In the genomic region with DNA sequence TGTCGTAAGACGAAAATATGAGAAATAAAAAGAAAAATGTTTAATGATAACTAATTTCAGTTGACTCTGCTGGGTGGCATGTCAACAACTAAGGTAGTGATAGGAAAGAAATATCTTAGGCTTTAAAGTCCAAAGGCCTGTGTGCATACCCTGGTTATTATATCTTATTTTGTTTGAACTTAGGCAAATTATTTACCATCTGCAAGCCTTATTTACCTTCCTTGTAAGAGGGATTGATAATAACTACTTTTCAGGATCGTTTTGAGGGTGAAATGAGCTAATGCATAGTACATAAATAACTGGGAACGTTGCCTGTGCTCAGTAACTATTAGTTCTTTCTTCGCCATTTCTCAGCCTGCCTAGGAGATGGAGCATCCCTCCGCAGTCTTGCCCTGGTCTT, we compare ENCODE assay signal across 37 cellular contexts.
"Had no signal": no experiment of that assay in that cellular context is flagged by ENCODE, and none has a peak within 500 bp of the region (broad histone marks: within the 10 kb centered on the region; RNA-seq: fewer than 3 reads in every experiment).

No MANE protein-coding gene starts in this region.

- FAIRE-seq: astrocyte, TTC549 had no signal

- H3K4me1 ChIP-seq: adrenal gland, breast epithelium had no signal

- H3K36me3 Mint-ChIP-seq: activated CD4-positive, alpha-beta memory T cell treated with anti-CD3 and anti-CD28 coated beads for 36 hours; activated naive CD4-positive, alpha-beta T cell treated with anti-CD3 and anti-CD28 coated beads, Interleukin-2, amount 50 U/mL, for 72 hours; activated naive CD8-positive, alpha-beta T cell treated with anti-CD3 and anti-CD28 coated beads for 36 hours had no signal

- H3K4me1 Mint-ChIP-seq: activated B cell treated with CpG ODN at 0.5 μM for 24 hours; activated CD4-positive, alpha-beta T cell treated with anti-CD3 and anti-CD28 coated beads, Interleukin-2, amount 10 ng/mL, durations not matched to agents 24 days and 14 days; activated naive CD8-positive, alpha-beta T cell treated with anti-CD3 and anti-CD28 coated beads for 36 hours; activated T-helper 17 cell treated with anti-CD3 and anti-CD28 coated beads, Interleukin-2, amount 50 U/mL, for 72 hours had no signal

- H3K36me3 ChIP-seq: adrenal gland, brain microvascular endothelial cell, breast epithelium had no signal

- ATAC-seq: activated CD8-positive, alpha-beta T cell treated with anti-CD3 and anti-CD28 coated beads for 36 hours; activated naive CD4-positive, alpha-beta T cell treated with anti-CD3 and anti-CD28 coated beads, Interleukin-2, amount 50 U/mL, for 72 hours; activated T-cell treated with anti-CD3 and anti-CD28 coated beads, Interleukin-2, amount 50 U/mL, for 4 hours; activated T-cell treated with anti-CD3 and anti-CD28 coated beads, Interleukin-2, amount 50 U/mL, for 72 hours; activated T-helper 17 cell treated with anti-CD3 and anti-CD28 coated beads, Interleukin-2, amount 50 U/mL, for 72 hours; body of pancreas had no signal

- H3K4me3 ChIP-seq: adrenal gland, body of pancreas, breast epithelium had no signal

- H3K27me3 ChIP-seq: body of pancreas, brain microvascular endothelial cell had no signal

- DNase-seq: activated B cell treated with CpG ODN at 0.5 μM for 24 hours; activated CD4-positive, alpha-beta memory T cell treated with anti-CD3 and anti-CD28 coated beads for 36 hours; activated CD4-positive, alpha-beta T cell treated with anti-CD3 and anti-CD28 coated beads for 4 hours; activated CD4-positive, alpha-beta T cell treated with anti-CD3 and anti-CD28 coated beads, Interleukin-2, amount 10 ng/mL, durations not matched to agents 24 days and 14 days; activated CD4-positive, alpha-beta T cell treated with anti-CD3 and anti-CD28 coated beads, Interleukin-2, amount 50 U/mL, for 1 hour; activated CD4-positive, alpha-beta T cell treated with anti-CD3 and anti-CD28 coated beads, Interleukin-2, amount 50 U/mL, for 4 hours; activated CD4-positive, CD25-positive, alpha-beta regulatory T cell treated with anti-CD3 and anti-CD28 coated beads, Interleukin-2, amount 50 U/mL, for 72 hours; activated CD8-positive, alpha-beta memory T cell treated with anti-CD3 and anti-CD28 coated beads, Interleukin-2, amount 50 U/mL, for 4 hours; activated CD8-positive, alpha-beta T cell treated with anti-CD3 and anti-CD28 coated beads for 36 hours; activated effector memory CD4-positive, alpha-beta T cell treated with anti-CD3 and anti-CD28 coated beads, Interleukin-2, amount 50 U/mL, for 16 hours; activated gamma-delta T cell treated with Interleukin-2 at 50 U/mL for 16 hours; activated naive CD4-positive, alpha-beta T cell; activated naive CD4-positive, alpha-beta T cell treated with anti-CD3 and anti-CD28 coated beads for 36 hours; activated naive CD4-positive, alpha-beta T cell treated with anti-CD3 and anti-CD28 coated beads, Interleukin-2, amount 50 U/mL, for 16 hours; activated naive CD8-positive, alpha-beta T cell treated with anti-CD3 and anti-CD28 coated beads for 36 hours; activated T-cell treated with anti-CD3 and anti-CD28 coated beads for 4 hours; activated T-cell treated with anti-CD3 and anti-CD28 coated beads, Interleukin-2, amount 50 U/mL, for 1 hour; activated T-cell treated with anti-CD3 and anti-CD28 coated beads, Interleukin-2, amount 50 U/mL, for 4 hours; activated T-cell treated with anti-CD3 and anti-CD28 coated beads, Interleukin-2, amount 50 U/mL, for 72 hours; adrenal gland; amniotic stem cell; aorta; body of pancreas; brain microvascular endothelial cell; central memory CD4-positive, alpha-beta T cell; T-helper 1 cell; T-helper 2 cell; T-helper 9 cell had no signal

- H3K27ac ChIP-seq: adrenal gland, body of pancreas, brain microvascular endothelial cell, breast epithelium, VCaP had no signal

- H3K27me3 Mint-ChIP-seq: activated B cell treated with CpG ODN at 0.5 μM for 24 hours; activated CD4-positive, alpha-beta memory T cell treated with anti-CD3 and anti-CD28 coated beads for 36 hours; activated CD4-positive, alpha-beta T cell treated with anti-CD3 and anti-CD28 coated beads, Interleukin-2, amount 10 ng/mL, durations not matched to agents 24 days and 14 days; activated CD8-positive, alpha-beta T cell treated with anti-CD3 and anti-CD28 coated beads for 36 hours; activated naive CD8-positive, alpha-beta T cell treated with anti-CD3 and anti-CD28 coated beads for 36 hours; activated T-helper 17 cell treated with anti-CD3 and anti-CD28 coated beads, Interleukin-2, amount 50 U/mL, for 72 hours had no signal

- H3K27ac Mint-ChIP-seq: activated B cell treated with CpG ODN at 0.5 μM for 24 hours; activated CD4-positive, alpha-beta memory T cell treated with anti-CD3 and anti-CD28 coated beads for 36 hours; activated CD4-positive, alpha-beta T cell treated with anti-CD3 and anti-CD28 coated beads, Interleukin-2, amount 10 ng/mL, durations not matched to agents 24 days and 14 days; activated CD8-positive, alpha-beta T cell treated with anti-CD3 and anti-CD28 coated beads for 36 hours; activated naive CD4-positive, alpha-beta T cell treated with anti-CD3 and anti-CD28 coated beads for 36 hours; activated naive CD4-positive, alpha-beta T cell treated with anti-CD3 and anti-CD28 coated beads, Interleukin-2, amount 50 U/mL, for 72 hours; activated naive CD8-positive, alpha-beta T cell treated with anti-CD3 and anti-CD28 coated beads for 36 hours; activated T-cell treated with anti-CD3 and anti-CD28 coated beads, Interleukin-2, amount 50 U/mL, for 72 hours; activated T-helper 1 cell treated with anti-CD3 and anti-CD28 coated beads, Interleukin-12 subunit alpha, Interleukin-12 subunit beta, Interleukin-2, Interleukin-4 antibody, amounts not matched to agents 30 ng/mL and 10 ng/mL and 1 ng/mL, durations not matched to agents 14 hours and 24 hours and 36 hours; activated T-helper 17 cell treated with anti-CD3 and anti-CD28 coated beads, Interleukin-2, amount 50 U/mL, for 72 hours; T-helper 1 cell treated with Interleukin-12 subunit alpha and Interleukin-12 subunit beta and Interleukin-4 antibody, amounts not matched to agents 30 μg/mL and 1 μg/mL, for 36 hours; T-helper 2 cell treated with Interferon-gamma antibody and Interleukin-4, amounts not matched to agents 5 μg/mL and 100 μg/mL, for 36 hours had no signal

- H3K4me3 Mint-ChIP-seq: activated B cell treated with CpG ODN at 0.5 μM for 24 hours; activated CD4-positive, alpha-beta memory T cell treated with anti-CD3 and anti-CD28 coated beads for 36 hours; activated CD4-positive, alpha-beta T cell treated with anti-CD3 and anti-CD28 coated beads, Interleukin-2, amount 10 ng/mL, durations not matched to agents 24 days and 14 days; activated CD8-positive, alpha-beta T cell treated with anti-CD3 and anti-CD28 coated beads for 36 hours; activated naive CD4-positive, alpha-beta T cell treated with anti-CD3 and anti-CD28 coated beads for 36 hours; activated naive CD8-positive, alpha-beta T cell treated with anti-CD3 and anti-CD28 coated beads for 36 hours; activated T-cell treated with anti-CD3 and anti-CD28 coated beads, Interleukin-2, amount 50 U/mL, for 4 hours; activated T-cell treated with anti-CD3 and anti-CD28 coated beads, Interleukin-2, amount 50 U/mL, for 72 hours; activated T-helper 1 cell treated with anti-CD3 and anti-CD28 coated beads, Interleukin-12 subunit alpha, Interleukin-12 subunit beta, Interleukin-2, Interleukin-4 antibody, amounts not matched to agents 30 ng/mL and 10 ng/mL and 1 ng/mL, durations not matched to agents 14 hours and 24 hours and 36 hours; activated T-helper 17 cell treated with anti-CD3 and anti-CD28 coated beads, Interleukin-2, amount 50 U/mL, for 72 hours; T-helper 1 cell treated with Interleukin-12 subunit alpha and Interleukin-12 subunit beta and Interleukin-4 antibody, amounts not matched to agents 30 μg/mL and 1 μg/mL, for 36 hours; T-helper 2 cell treated with Interferon-gamma antibody and Interleukin-4, amounts not matched to agents 5 μg/mL and 100 μg/mL, for 36 hours had no signal

- H3K9me3 Mint-ChIP-seq: activated CD4-positive, alpha-beta memory T cell treated with anti-CD3 and anti-CD28 coated beads for 36 hours; activated CD4-positive, alpha-beta T cell treated with anti-CD3 and anti-CD28 coated beads, Interleukin-2, amount 10 ng/mL, durations not matched to agents 24 days and 14 days; activated CD8-positive, alpha-beta T cell treated with anti-CD3 and anti-CD28 coated beads for 36 hours; activated naive CD4-positive, alpha-beta T cell treated with anti-CD3 and anti-CD28 coated beads for 36 hours; activated naive CD4-positive, alpha-beta T cell treated with anti-CD3 and anti-CD28 coated beads, Interleukin-2, amount 50 U/mL, for 72 hours; activated naive CD8-positive, alpha-beta T cell treated with anti-CD3 and anti-CD28 coated beads for 36 hours; activated T-cell treated with anti-CD3 and anti-CD28 coated beads, Interleukin-2, amount 50 U/mL, for 4 hours; activated T-cell treated with anti-CD3 and anti-CD28 coated beads, Interleukin-2, amount 50 U/mL, for 72 hours; activated T-helper 1 cell treated with anti-CD3 and anti-CD28 coated beads, Interleukin-12 subunit alpha, Interleukin-12 subunit beta, Interleukin-2, Interleukin-4 antibody, amounts not matched to agents 30 ng/mL and 10 ng/mL and 1 ng/mL, durations not matched to agents 14 hours and 24 hours and 36 hours; activated T-helper 17 cell treated with anti-CD3 and anti-CD28 coated beads, Interleukin-2, amount 50 U/mL, for 72 hours; T-helper 1 cell treated with Interleukin-12 subunit alpha and Interleukin-12 subunit beta and Interleukin-4 antibody, amounts not matched to agents 30 μg/mL and 1 μg/mL, for 36 hours; T-helper 2 cell treated with Interferon-gamma antibody and Interleukin-4, amounts not matched to agents 5 μg/mL and 100 μg/mL, for 36 hours had no signal

- H3K9me3 ChIP-seq: adrenal gland, body of pancreas, breast epithelium had no signal
